In genomic region chr3:143167956-143168355, GRCh38 we compare ENCODE assay signal across 23 cellular contexts. TPM values are rescaled to one million over a fixed set of nuclear protein-coding genes. Genes with fewer than 3 reads are reported as not detected.
DNase-seq lines count a peak whose midpoint lies in the region; ATAC-seq, FAIRE-seq and TF ChIP-seq lines count a peak whose summit lies in the region.
"Had no signal": no experiment of that assay in that cellular context is flagged by ENCODE, and none has a peak within 500 bp of the region (broad histone marks: within the 10 kb centered on the region; RNA-seq: fewer than 3 reads in every experiment).

No MANE protein-coding gene starts in this region.

- TF ChIP-seq CTCF in choroid plexus epithelial cell (conservative IDR thresholded peaks at IDR 0.05; ENCODE audit: low read depth, low read length) = no peak
- no peak for TF ChIP-seq CTCF in keratinocyte (optimal IDR thresholded peaks at IDR 0.05 in 1 of 3, IDR thresholded peaks at IDR 0.05 in 1 of 3, conservative IDR thresholded peaks at IDR 0.05 in 1 of 3; ENCODE audit: extremely low read depth in 1 of 3, insufficient read depth in 2 of 3, low read length in 3 of 3)

- H3K36me3 ChIP-seq in keratinocyte (ENCODE audit: control insufficient read depth in 2 of 2, extremely low read depth in 1 of 2, insufficient read depth in 2 of 2, low read length in 2 of 2) = no peaks in the 10 kb centered on the region
- no peaks in the 10 kb centered on the region; the same call in 1 of the 2 replicates for H3K36me3 ChIP-seq in Karpas-422 (ENCODE audit: insufficient read depth, low read length)
- H3K36me3 ChIP-seq: heart left ventricle, prostate gland, spleen, uterus had no signal

- no peak overlapping the region for H3K4me3 ChIP-seq in choroid plexus epithelial cell (ENCODE audit: low read depth, low read length)
- H3K4me3 ChIP-seq in keratinocyte (ENCODE audit: control insufficient read depth in 2 of 3, extremely low read depth in 1 of 3, insufficient read depth in 2 of 3, low read depth in 1 of 3, low read length in 3 of 3) = no peak overlapping the region
- H3K4me3 ChIP-seq in Karpas-422 (ENCODE audit: low read length) = no peak overlapping the region
- H3K4me3 ChIP-seq: heart left ventricle, prostate gland, spleen, uterus had no signal

- H3K9me3 ChIP-seq in keratinocyte (ENCODE audit: control insufficient read depth, low read depth, low read length) = no peaks in the 10 kb centered on the region
- no peaks in the 10 kb centered on the region for H3K9me3 ChIP-seq in Karpas-422 (ENCODE audit: low read length)
- H3K9me3 ChIP-seq: prostate gland, uterus had no signal

- H3K27me3 ChIP-seq in keratinocyte (ENCODE audit: control insufficient read depth, extremely low read depth, insufficient read depth, low read length) = no peaks in the 10 kb centered on the region
- no peaks in the 10 kb centered on the region for H3K27me3 ChIP-seq in Karpas-422 (ENCODE audit: low read length)
- H3K27me3 ChIP-seq: heart left ventricle, spleen, uterus had no signal

- H3K4me1 ChIP-seq in keratinocyte (ENCODE audit: control insufficient read depth, extremely low read depth, insufficient read depth, low read length) (peaks cover 29% of the 10 kb centered on the region), Karpas-422 (ENCODE audit: low read length) (peaks cover 30% of the 10 kb centered on the region)
- H3K4me1 ChIP-seq: prostate gland, uterus had no signal

- H4K20me1 ChIP-seq in keratinocyte (ENCODE audit: control insufficient read depth, extremely low read depth, insufficient read depth, low read length) (no peaks in the 10 kb centered on the region), Karpas-422 (ENCODE audit: insufficient read depth, low read depth, low read length) (no peaks in the 10 kb centered on the region)

- H3K9ac ChIP-seq in keratinocyte (ENCODE audit: control insufficient read depth, extremely low read depth, insufficient read depth, low read length) (no peak overlapping the region), Karpas-422 (ENCODE audit: low read length) (no peak overlapping the region)

- peak; percentile 9 for DNase-seq in EL
- DNase-seq in M059J (ENCODE audit: low read depth) = peak; percentile 12
- peak; percentile 63 for DNase-seq in choroid plexus epithelial cell (ENCODE audit: low read depth)
- peak; percentile 46 for DNase-seq in keratinocyte (ENCODE audit: low read depth, low spot score)
- DNase-seq in Karpas-422 = no peak
- no peak for DNase-seq in NCI-H146 (lab: John Stamatoyannopoulos, UW)
- DNase-seq in cerebellar nuclear complex (lab: John Stamatoyannopoulos, UW) = no peak
- DNase-seq: amniotic stem cell; CD8-positive, alpha-beta memory T cell; H9; heart left ventricle; NCI-H1417; NCI-H2171 treated with DMSO at 0.1 percent for 48 hours; NCI-H774; spleen; stimulated activated CD8-positive, alpha-beta memory T cell treated with anti-CD3 and anti-CD28 coated beads, Interleukin-4, amount 100 ng/mL, for 48 hours; T-helper 9 cell; uterus had no signal

- H3K9me2 ChIP-seq in Karpas-422 (replicated peaks; ENCODE audit: insufficient read depth, low read length) = no peaks in the 10 kb centered on the region

- no peak overlapping the region for H2AFZ ChIP-seq in keratinocyte (ENCODE audit: control insufficient read depth, low read length)
- no peak overlapping the region for H2AFZ ChIP-seq in Karpas-422 (ENCODE audit: low read length)

- H3K27ac ChIP-seq in keratinocyte (ENCODE audit: control insufficient read depth, insufficient read depth, low read length) = peak overlapping the region; percentile 82
- H3K27ac ChIP-seq in Karpas-422 (ENCODE audit: low read length) = no peak overlapping the region
- H3K27ac ChIP-seq: heart left ventricle, prostate gland, uterus had no signal

- ATAC-seq in GM18867 (IDR thresholded peaks at IDR 0.05; ENCODE audit: unreplicated experiment) = no peak
- ATAC-seq: activated CD4-positive, CD25-positive, alpha-beta regulatory T cell treated with anti-CD3 and anti-CD28 coated beads, Interleukin-2, amount 50 U/mL, for 24 hours; heart left ventricle had no signal

- H3K79me2 ChIP-seq in keratinocyte (ENCODE audit: control insufficient read depth, insufficient read depth, low read length) (no peaks in the 10 kb centered on the region), Karpas-422 (ENCODE audit: low read length) (no peaks in the 10 kb centered on the region)

- no peak for FAIRE-seq in keratinocyte (lab: Jason Lieb, UNC)
- FAIRE-seq: colon, GM19239 had no signal

- H3K4me2 ChIP-seq in keratinocyte (ENCODE audit: control insufficient read depth, extremely low read depth, insufficient read depth, low read depth, low read length) = peak overlapping the region; percentile 31
- no peak overlapping the region for H3K4me2 ChIP-seq in Karpas-422 (ENCODE audit: low read depth, low read length, poor library complexity, severe bottlenecking)

- H3K9me1 ChIP-seq in keratinocyte (ENCODE audit: control insufficient read depth, extremely low read depth, insufficient read depth, low read length) = no peaks in the 10 kb centered on the region

- dilution Hi-C loops in keratinocyte (cut with MboI; ENCODE audit: extremely low pct_ligation_motif_present, low sequenced_read_pairs) = no loop called here

RNA-seq across cellular contexts. Expression of gene CHST2, which starts 48.4 kb away (rescaled TPM):
- total RNA-seq in M059J (2014; rRNA removed; shearing (Covaris generic)) = 2.8 and 3.4 TPM in 2 replicates
- 1.6 to 3.5 TPM (median 1.8 TPM) in 3 replicates for polyA plus RNA-seq in keratinocyte
- polyA plus RNA-seq in keratinocyte (2011; ENCODE audit: low read depth) = 2.8 TPM
- 2.2 and 3.7 TPM in 2 replicates for polyA plus RNA-seq in keratinocyte (2011; cell fraction: cytosol; rRNA removed)
- polyA plus RNA-seq in keratinocyte (2011; cell fraction: nucleus; rRNA removed) = 4.2 and 6.8 TPM in 2 replicates
- polyA plus RNA-seq in keratinocyte (2012; ENCODE audit: low replicate concordance) = 3.4 and 11.5 TPM in 2 replicates
- polyA minus RNA-seq in keratinocyte = 1.2 to 2.4 TPM (median 1.7 TPM) in 3 replicates
- 9.0 TPM for polyA minus RNA-seq in keratinocyte (2011; cell fraction: cytosol; rRNA and poly(A)+ RNA removed)
- polyA minus RNA-seq in keratinocyte (2011; cell fraction: nucleus; rRNA and poly(A)+ RNA removed) = 6.3 and 7.5 TPM in 2 replicates
- 14.3 and 23.8 TPM in 2 replicates for total RNA-seq in Karpas-422 (2014; rRNA removed; shearing (Covaris generic); ENCODE audit: low replicate concordance)

Comparison
In these comparisons a context has a peak if more than half of its experiments do, and no peak if none do; other contexts are left out.
1. DNase-seq: peak in EL (single experiment), M059J (single experiment), choroid plexus epithelial cell (single experiment) and keratinocyte (single experiment); none in Karpas-422 (single experiment), NCI-H146 (single experiment) and cerebellar nuclear complex (0 of 2).